21 cellular contexts compared by ENCODE assay signal in genomic region chr5:107369622-107370021, GRCh38.
DNase-seq lines count a peak whose midpoint lies in the region; ATAC-seq, FAIRE-seq and TF ChIP-seq lines count a peak whose summit lies in the region.
"Had no signal": no experiment of that assay in that cellular context is flagged by ENCODE, and none has a peak within 500 bp of the region (broad histone marks: within the 10 kb centered on the region; RNA-seq: fewer than 3 reads in every experiment).

No MANE protein-coding gene starts in this region.

- DNase-seq in HepG2 (ENCODE audit: low spot score) (no peak), right lobe of liver (no peak), WTC11 (ENCODE audit: low spot score) (no peak), vagina (ENCODE audit: extremely low spot score in 2 of 2) (no peak), A172 (ENCODE audit: low spot score) (no peak)
- DNase-seq: C1 segment of cervical spinal cord; Calu3; CD4-positive, alpha-beta memory T cell; COR-L47; DMS53; DMS79 treated with DMSO at 0.1 percent for 48 hours; GF-D8; GM23248; H7; HCEC 1CT had no signal

- H3K36me3 ChIP-seq in HepG2 (replicated peaks in 1 of 2; ENCODE audit: control insufficient read depth in 1 of 2, insufficient read depth in 2 of 2, low read length in 2 of 2), result no peaks in the 10 kb centered on the region
- no peaks in the 10 kb centered on the region for H3K36me3 ChIP-seq in right lobe of liver
- no peaks in the 10 kb centered on the region for H3K36me3 ChIP-seq in vagina

- H3K4me3 ChIP-seq in HepG2 (replicated peaks in 1 of 3; ENCODE audit: insufficient read depth in 1 of 3, low read depth in 2 of 3, low read length in 3 of 3) (no peak overlapping the region), right lobe of liver (no peak overlapping the region), vagina (no peak overlapping the region)
- H3K4me3 ChIP-seq: GM23248 had no signal

- TF ChIP-seq CTCF in HepG2 (CRISPR knock-in tag; IDR thresholded peaks at IDR 0.05), result no peak
- TF ChIP-seq CTCF in right lobe of liver (IDR thresholded peaks at IDR 0.05), result no peak
- TF ChIP-seq CTCF in WTC11 (IDR thresholded peaks at IDR 0.05), result no peak
- no peak for TF ChIP-seq CTCF in vagina (IDR thresholded peaks at IDR 0.05)

- TF ChIP-seq POLR2A in HepG2 (IDR thresholded peaks at IDR 0.05; ENCODE audit: insufficient read depth in 1 of 2, low read depth in 2 of 2, low read length in 2 of 2), result no peak
- TF ChIP-seq POLR2A in right lobe of liver (IDR thresholded peaks at IDR 0.05), result no peak
- no peak for TF ChIP-seq POLR2A in vagina (IDR thresholded peaks at IDR 0.05)

- FAIRE-seq in HepG2 (lab: Jason Lieb, UNC), result no peak
- FAIRE-seq: GM12892, GM19239, H1 had no signal

- H3K27me3 Mint-ChIP-seq in WTC11 (ENCODE audit: low read depth), result no peaks in the 10 kb centered on the region
- H3K27me3 Mint-ChIP-seq: CD4-positive, alpha-beta memory T cell had no signal

- no TSS peak for BruUV-seq in HepG2 (replicated peaks; lab: Mats Ljungman, UMichigan)

- H3K9ac ChIP-seq in HepG2 (ENCODE audit: insufficient read depth, low read depth, low read length), result no peak overlapping the region
- H3K9ac ChIP-seq: GM23248 had no signal

- TF ChIP-seq RAD21 in HepG2 (CRISPR knock-in tag; IDR thresholded peaks at IDR 0.05), result no peak

- no peak overlapping the region for H3K4me2 ChIP-seq in HepG2 (ENCODE audit: low read depth, low read length)

- no peaks in the 10 kb centered on the region for H3K79me2 ChIP-seq in HepG2 (ENCODE audit: insufficient read depth, low read length)

- H3K27me3 ChIP-seq in HepG2 (ENCODE audit: control insufficient read depth in 1 of 2, insufficient read depth in 2 of 2, low read length in 2 of 2), result no peaks in the 10 kb centered on the region
- H3K27me3 ChIP-seq in right lobe of liver, result no peaks in the 10 kb centered on the region
- H3K27me3 ChIP-seq in vagina, result no peaks in the 10 kb centered on the region

- peaks cover 36% of the 10 kb centered on the region for H3K4me1 Mint-ChIP-seq in WTC11

- H3K4me3 Mint-ChIP-seq in WTC11, result no peak overlapping the region
- H3K4me3 Mint-ChIP-seq: CD4-positive, alpha-beta memory T cell had no signal

- H4K20me1 ChIP-seq in HepG2 (ENCODE audit: insufficient read depth, low read length), result no peaks in the 10 kb centered on the region

- TF ChIP-seq EP300 in HepG2 (IDR thresholded peaks at IDR 0.05; ENCODE audit: low read depth in 2 of 2, low read length in 2 of 2), result no peak
- TF ChIP-seq EP300 in HepG2 (CRISPR knock-in tag; IDR thresholded peaks at IDR 0.05; ENCODE audit: borderline replicate concordance), result no peak

- H3K27ac ChIP-seq in HepG2 (ENCODE audit: extremely low read length, insufficient read depth, low read length), result no peak overlapping the region
- H3K27ac ChIP-seq in right lobe of liver, result no peak overlapping the region
- no peak overlapping the region for H3K27ac ChIP-seq in vagina
- H3K27ac ChIP-seq: 22Rv1, GM23248 had no signal

- 0% methylated on average over 1 of the region's 1 CpG for WGBS in HepG2 (ENCODE audit: low lambda C conversion rate)
- 60% methylated on average over 1 of the region's 1 CpG for WGBS in right lobe of liver (ENCODE audit: insufficient coverage, low coverage, low lambda C conversion rate, missing lambda C conversion rate)

- no peak for ATAC-seq in HepG2
- no peak for ATAC-seq in right lobe of liver
- no peak for ATAC-seq in WTC11
- ATAC-seq in esophagus mucosa, result peak; percentile 18
- ATAC-seq in HG02763 (IDR thresholded peaks at IDR 0.05; ENCODE audit: unreplicated experiment), result no peak

- H3K9me3 ChIP-seq in HepG2 (ENCODE audit: low read length) (no peaks in the 10 kb centered on the region), right lobe of liver (no peaks in the 10 kb centered on the region), vagina (no peaks in the 10 kb centered on the region)

- H3K36me3 Mint-ChIP-seq in WTC11, result no peaks in the 10 kb centered on the region
- H3K36me3 Mint-ChIP-seq: CD4-positive, alpha-beta memory T cell had no signal

- intact Hi-C loops in HepG2 (cut with micrococcal nuclease; ENCODE audit: unreplicated experiment), result no loop called here
- intact Hi-C loops in right lobe of liver (cut with DNase I), result no loop called here
- intact Hi-C loops in vagina (cut with DNase I), result no loop called here

- POLR2A ChIA-PET in HepG2 (lab: Yijun Ruan, JAX) (no interaction called here), WTC11 (lab: Charles Lee) (no interaction called here)

- no peak overlapping the region for H2AFZ ChIP-seq in HepG2 (ENCODE audit: low read length)
- H2AFZ ChIP-seq: GM23248 had no signal

- H3K27ac Mint-ChIP-seq in WTC11, result no peak overlapping the region
- H3K27ac Mint-ChIP-seq: CD4-positive, alpha-beta memory T cell had no signal

- H3K9me3 Mint-ChIP-seq in WTC11, result no peaks in the 10 kb centered on the region

- CTCF ChIA-PET in HepG2 (lab: Yijun Ruan, JAX; ENCODE audit: low intra/inter-chr PET ratio, low total read pairs) (no interaction called here), WTC11 (lab: Charles Lee) (no interaction called here)

- H3K4me1 ChIP-seq in HepG2 (ENCODE audit: insufficient read depth, low read length), result no peaks in the 10 kb centered on the region
- H3K4me1 ChIP-seq in right lobe of liver, result no peaks in the 10 kb centered on the region
- peaks cover 10% of the 10 kb centered on the region for H3K4me1 ChIP-seq in vagina

- in situ Hi-C loops in HepG2 (cut with HindIII; ENCODE audit: extremely low pct_ligation_motif_present, low pct_unique_long_range_greater_than_20kb), result no loop called here

TF ChIP-seq in HepG2, 621 proteins besides CTCF, POLR2A, EP300 and RAD21 (continues in another document):
- TF ChIP-seq HOXA9 (CRISPR knock-in tag; IDR thresholded peaks at IDR 0.05; ENCODE audit: borderline replicate concordance) (no peak), ZNF772 (CRISPR knock-in tag; IDR thresholded peaks at IDR 0.05) (no peak), ZNF513 (CRISPR knock-in tag; conservative IDR thresholded peaks at IDR 0.05) (no peak), ZNF18 (CRISPR knock-in tag; IDR thresholded peaks at IDR 0.05; ENCODE audit: insufficient replicate concordance) (no peak), ZNF720 (CRISPR knock-in tag; IDR thresholded peaks at IDR 0.05) (no peak), MAFF (IDR thresholded peaks at IDR 0.05; ENCODE audit: low read depth, low read length) (0 out of 2 replicates have a peak, but pooled peaks have one; percentile 6)

TF ChIP-seq in WTC11, 78 proteins besides CTCF, POLR2A, EP300 and RAD21:
- no peak for TF ChIP-seq SMAD4 (CRISPR knock-in tag; IDR thresholded peaks at IDR 0.05)
- TF ChIP-seq NFYB (CRISPR knock-in tag; conservative IDR thresholded peaks at IDR 0.05; ENCODE audit: low read depth), result 0 out of 2 replicates have a peak, but pooled peaks have one; percentile 8
- no peak for TF ChIP-seq GABPB1 (CRISPR knock-in tag; IDR thresholded peaks at IDR 0.05)
- 0 out of 2 replicates have a peak, but pooled peaks have one; percentile 30 for TF ChIP-seq USF2 (CRISPR knock-in tag; IDR thresholded peaks at IDR 0.05)
- no peak for TF ChIP-seq ZNF396 (CRISPR knock-in tag; IDR thresholded peaks at IDR 0.05; ENCODE audit: borderline replicate concordance)
- no peak for TF ChIP-seq TEAD4 (CRISPR knock-in tag; IDR thresholded peaks at IDR 0.05)
- TF ChIP-seq FOXK1 (CRISPR knock-in tag; IDR thresholded peaks at IDR 0.05), result no peak
- TF ChIP-seq AFF4 (CRISPR knock-in tag; IDR thresholded peaks at IDR 0.05; ENCODE audit: borderline replicate concordance), result no peak

Comparison
In these comparisons a context has a peak if more than half of its experiments do, and no peak if none do; other contexts are left out.
1. Of the 50 proteins assayed by ChIP-seq in both HepG2 and WTC11: peak only in HepG2: none; only in WTC11: NFYB and USF2; in both: none; in neither: 48.